Comparison of ENCODE assay signal across 14 cellular contexts in genomic region chr17:49969794-49970389, GRCh38. TPM values are rescaled to one million over a fixed set of nuclear protein-coding genes. Genes with fewer than 3 reads are reported as not detected.
A peak's percentile ranks its signal among the peaks of the same experiment; 100 is the strongest.
DNase-seq lines count a peak whose midpoint lies in the region; ATAC-seq and TF ChIP-seq lines count a peak whose summit lies in the region.
"Had no signal": no experiment of that assay in that cellular context is flagged by ENCODE, and none has a peak within 500 bp of the region (broad histone marks: within the 10 kb centered on the region; RNA-seq: fewer than 3 reads in every experiment).

No MANE protein-coding gene starts in this region.

- H3K27ac ChIP-seq in hepatocyte = no peak overlapping the region
- H3K27ac ChIP-seq: HL-60, sigmoid colon had no signal

- CTCF ChIA-PET in T-cell (lab: Charles Lee) = no interaction called here

- H3K9me2 ChIP-seq in hepatocyte (replicated peaks; ENCODE audit: insufficient read depth) = no peaks in the 10 kb centered on the region

- no peaks in the 10 kb centered on the region for H3K36me3 ChIP-seq in hepatocyte (replicated peaks; ENCODE audit: insufficient read depth, low read depth)
- H3K36me3 ChIP-seq: sigmoid colon had no signal

- H3K27me3 ChIP-seq in hepatocyte = peaks cover 96% of the 10 kb centered on the region

- no peak overlapping the region for H2AFZ ChIP-seq in hepatocyte

- H3K27ac Mint-ChIP-seq in T-cell = no peak overlapping the region
- H3K27ac Mint-ChIP-seq in stimulated activated naive B cell treated with anti-CD40 and anti-IgM and Interleukin-4, amounts not matched to agents 10 μg/mL and 1 μg/mL and 100 μg/mL, for 72 hours = no peak overlapping the region

- ATAC-seq in T-cell (replicated peaks in 1 of 4) = no peak
- no peak for ATAC-seq in stimulated activated naive B cell treated with anti-CD40 and anti-IgM and Interleukin-4, amounts not matched to agents 10 μg/mL and 1 μg/mL and 100 μg/mL, for 72 hours (replicated peaks)

- POLR2A ChIA-PET in T-cell (lab: Charles Lee) = no interaction called here

- no peaks in the 10 kb centered on the region for H3K9me3 ChIP-seq in hepatocyte (ENCODE audit: low read depth)
- H3K9me3 ChIP-seq: sigmoid colon had no signal

- peaks cover 26% of the 10 kb centered on the region for H3K4me1 ChIP-seq in hepatocyte (ENCODE audit: insufficient read depth)

- H3K79me2 ChIP-seq in hepatocyte = no peaks in the 10 kb centered on the region

- no peaks in the 10 kb centered on the region for H3K36me3 Mint-ChIP-seq in T-cell
- peaks cover 0 to 3% of the 10 kb centered on the region in 2 donors for H3K36me3 Mint-ChIP-seq in stimulated activated naive B cell treated with anti-CD40 and anti-IgM and Interleukin-4, amounts not matched to agents 10 μg/mL and 1 μg/mL and 100 μg/mL, for 72 hours

- H3K4me2 ChIP-seq in hepatocyte = peak overlapping the region; percentile 95

- peaks cover 58 to 83% of the 10 kb centered on the region in 2 donors for H3K27me3 Mint-ChIP-seq in T-cell
- H3K27me3 Mint-ChIP-seq in stimulated activated naive B cell treated with anti-CD40 and anti-IgM and Interleukin-4, amounts not matched to agents 10 μg/mL and 1 μg/mL and 100 μg/mL, for 72 hours = peaks cover 86 to 98% of the 10 kb centered on the region in 2 donors

- no peaks in the 10 kb centered on the region for H4K20me1 ChIP-seq in hepatocyte (ENCODE audit: insufficient read depth, poor library complexity, severe bottlenecking)

- H3K9me3 Mint-ChIP-seq in T-cell = no peaks in the 10 kb centered on the region
- H3K9me3 Mint-ChIP-seq in stimulated activated naive B cell treated with anti-CD40 and anti-IgM and Interleukin-4, amounts not matched to agents 10 μg/mL and 1 μg/mL and 100 μg/mL, for 72 hours = no peaks in the 10 kb centered on the region

- H3K4me3 ChIP-seq in hepatocyte = no peak overlapping the region

- intact Hi-C loops in head of caudate nucleus (cut with DNase I) = no loop called here

- H3K4me3 Mint-ChIP-seq in T-cell = peak overlapping the region; percentile 81 to 88 (median 86)
- H3K4me3 Mint-ChIP-seq in stimulated activated naive B cell treated with anti-CD40 and anti-IgM and Interleukin-4, amounts not matched to agents 10 μg/mL and 1 μg/mL and 100 μg/mL, for 72 hours = peak overlapping the region; percentile 91 to 93

- peak; percentile 29 for DNase-seq in activated T-cell treated with anti-CD3 and anti-CD28 coated beads, Interleukin-2, amount 50 U/mL, for 1 hour
- DNase-seq in activated T-cell treated with anti-CD3 and anti-CD28 coated beads for 4 hours (no peak), T-cell (peak in 1 of 34 experiments; percentile 19), hepatocyte (ENCODE audit: low spot score) (no peak), NCI-H510A (lab: John Stamatoyannopoulos, UW) (no peak), head of caudate nucleus (no peak), SKM-1 (lab: John Stamatoyannopoulos, UW; ENCODE audit: unreplicated experiment) (no peak)
- DNase-seq in stimulated activated naive B cell treated with anti-CD40 and anti-IgM and Interleukin-4, amounts not matched to agents 10 μg/mL and 1 μg/mL and 100 μg/mL, for 72 hours = no peak
- DNase-seq: NCI-H187 treated with DMSO at 0.1 percent for 48 hours, sigmoid colon had no signal

- H3K4me1 Mint-ChIP-seq in T-cell = peaks cover 42 to 58% (median 47%) of the 10 kb centered on the region in 3 donors
- H3K4me1 Mint-ChIP-seq in stimulated activated naive B cell treated with anti-CD40 and anti-IgM and Interleukin-4, amounts not matched to agents 10 μg/mL and 1 μg/mL and 100 μg/mL, for 72 hours = peaks cover 27 to 58% of the 10 kb centered on the region in 2 donors

- WGBS in hepatocyte (ENCODE audit: low lambda C conversion rate, missing lambda C conversion rate) = 38% methylated on average over 6 of the region's 18 CpGs

- TF ChIP-seq CTCF in hepatocyte (IDR thresholded peaks at IDR 0.05; ENCODE audit: poor library complexity) = no peak

RNA-seq across cellular contexts. Expression of gene DLX4, which starts 0.9 kb away (rescaled TPM):
- 1 to 10 TPM in 1 of 5 donors, under 1 TPM in 4; 0.30 to 1.2 (median 0.79) TPM for total RNA-seq in T-cell
- total RNA-seq in hepatocyte = 0.17 and 0.32 TPM in 2 replicates
- polyA plus RNA-seq in hepatocyte = 1.4 and 3.7 TPM in 2 replicates
- total RNA-seq: bronchial epithelial cell, liver, sigmoid colon had no signal
- polyA plus RNA-seq: liver had no signal

RNA-seq across cellular contexts. Expression of gene DLX3, which starts 25.1 kb away (rescaled TPM):
- not detected for total RNA-seq in T-cell
- total RNA-seq in hepatocyte = 0.37 and 0.88 TPM in 2 replicates
- 0.55 and 1.1 TPM in 2 replicates for polyA plus RNA-seq in hepatocyte
- total RNA-seq: bronchial epithelial cell, liver had no signal
- polyA plus RNA-seq: AG04450, liver had no signal
